Comparison of ENCODE assay signal across 1 cellular context in the genomic region with DNA sequence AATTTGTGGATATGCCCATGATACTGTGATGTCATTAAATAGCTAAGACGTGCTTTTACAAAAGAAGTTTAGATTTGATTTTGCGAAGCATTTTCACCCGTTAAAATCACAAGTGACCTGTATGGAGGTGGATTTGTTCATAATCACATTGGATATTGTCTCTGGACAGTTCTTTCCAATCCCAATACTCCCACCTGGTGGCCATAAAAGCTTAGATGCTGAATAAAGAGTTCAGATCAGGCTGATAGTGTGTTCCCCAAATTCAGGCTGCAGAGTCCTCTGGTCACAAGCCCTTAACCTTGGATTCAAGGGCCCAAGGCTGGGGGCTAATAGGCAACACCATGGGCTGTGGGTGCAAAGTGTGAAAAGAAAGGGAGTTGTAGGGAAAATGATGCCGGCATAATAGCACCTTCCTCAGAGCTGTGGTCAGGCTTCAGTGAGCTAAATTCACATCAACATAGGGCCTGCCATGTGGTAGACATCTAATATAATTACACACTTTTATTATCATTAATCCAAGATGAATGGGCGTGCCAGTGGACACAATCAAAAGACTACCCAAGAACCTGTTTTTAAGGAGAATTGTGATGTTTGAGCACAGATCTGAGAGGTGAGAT.
TF ChIP-seq lines count a peak whose summit lies in the region.

No MANE protein-coding gene starts in this region.

TF ChIP-seq in endothelial cell of umbilical vein, 7 proteins besides CTCF, POLR2A, EP300 and RAD21:
- TF ChIP-seq, protein P1, sequence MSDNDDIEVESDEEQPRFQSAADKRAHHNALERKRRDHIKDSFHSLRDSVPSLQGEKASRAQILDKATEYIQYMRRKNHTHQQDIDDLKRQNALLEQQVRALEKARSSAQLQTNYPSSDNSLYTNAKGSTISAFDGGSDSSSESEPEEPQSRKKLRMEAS (IDR thresholded peaks at IDR 0.05; ENCODE audit: insufficient read depth, insufficient read length): no peak
- peak; percentile 40 for TF ChIP-seq GATA2 (IDR thresholded peaks at IDR 0.05; ENCODE audit: insufficient read depth, insufficient read length, low read depth, low read length)
